28 cellular contexts compared by ENCODE assay signal in genomic region chr12:83005534-83006197, GRCh38.
DNase-seq lines count a peak whose midpoint lies in the region; ATAC-seq lines count a peak whose summit lies in the region.
"Had no signal": no experiment of that assay in that cellular context is flagged by ENCODE, and none has a peak within 500 bp of the region (broad histone marks: within the 10 kb centered on the region; RNA-seq: fewer than 3 reads in every experiment).

No MANE protein-coding gene starts in this region.

- ATAC-seq in stimulated activated naive CD8-positive, alpha-beta T cell treated with anti-CD3 and anti-CD28 coated beads, Interleukin-15, amount 100 ng/mL, for 72 hours: peak; percentile 18
- ATAC-seq in stimulated activated naive CD8-positive, alpha-beta T cell treated with anti-CD3 and anti-CD28 coated beads, Interleukin-15, Interleukin-2, amounts not matched to agents 100 U/mL and 50 U/mL, for 24 hours: no peak
- ATAC-seq in HG02642 (IDR thresholded peaks at IDR 0.05; ENCODE audit: poor library complexity, unreplicated experiment) (peak; percentile 81), HG03442 (IDR thresholded peaks at IDR 0.05; ENCODE audit: unreplicated experiment) (peak; percentile 41), T-helper 17 cell (no peak), GM19351 (IDR thresholded peaks at IDR 0.05; ENCODE audit: unreplicated experiment) (no peak)
- ATAC-seq in stimulated activated naive B cell treated with anti-CD40 and anti-IgM and Interleukin-4, amounts not matched to agents 10 μg/mL and 1 μg/mL and 100 μg/mL, for 72 hours (replicated peaks): no peak
- ATAC-seq: Panc1 had no signal

- H3K27me3 Mint-ChIP-seq in stimulated activated naive CD8-positive, alpha-beta T cell treated with anti-CD3 and anti-CD28 coated beads, Interleukin-15, amount 100 ng/mL, for 72 hours: no peaks in the 10 kb centered on the region
- H3K27me3 Mint-ChIP-seq in stimulated activated naive B cell treated with anti-CD40 and anti-IgM and Interleukin-4, amounts not matched to agents 10 μg/mL and 1 μg/mL and 100 μg/mL, for 72 hours: no peaks in the 10 kb centered on the region
- no peaks in the 10 kb centered on the region for H3K27me3 Mint-ChIP-seq in T-helper 17 cell
- H3K27me3 Mint-ChIP-seq: IgD-negative memory B cell had no signal

- H3K4me1 Mint-ChIP-seq in stimulated activated naive CD8-positive, alpha-beta T cell treated with anti-CD3 and anti-CD28 coated beads, Interleukin-15, amount 100 ng/mL, for 72 hours: no peaks in the 10 kb centered on the region
- no peaks in the 10 kb centered on the region for H3K4me1 Mint-ChIP-seq in stimulated activated naive B cell treated with anti-CD40 and anti-IgM and Interleukin-4, amounts not matched to agents 10 μg/mL and 1 μg/mL and 100 μg/mL, for 72 hours
- H3K4me1 Mint-ChIP-seq in T-helper 17 cell: no peaks in the 10 kb centered on the region

- H3K9me3 Mint-ChIP-seq in stimulated activated naive CD8-positive, alpha-beta T cell treated with anti-CD3 and anti-CD28 coated beads, Interleukin-15, amount 100 ng/mL, for 72 hours: peaks cover 25 to 31% of the 10 kb centered on the region in 2 donors
- H3K9me3 Mint-ChIP-seq in stimulated activated naive B cell treated with anti-CD40 and anti-IgM and Interleukin-4, amounts not matched to agents 10 μg/mL and 1 μg/mL and 100 μg/mL, for 72 hours: peaks cover 12 to 13% of the 10 kb centered on the region in 2 donors

- no peak for DNase-seq in stimulated activated naive CD8-positive, alpha-beta T cell treated with anti-CD3 and anti-CD28 coated beads, Interleukin-15, amount 100 ng/mL, for 72 hours
- no peak for DNase-seq in stimulated activated naive CD8-positive, alpha-beta T cell treated with anti-CD3 and anti-CD28 coated beads, Interleukin-15, Interleukin-2, amounts not matched to agents 100 U/mL and 50 U/mL, for 24 hours
- no peak for DNase-seq in stimulated activated naive B cell treated with anti-CD40 and anti-IgM and Interleukin-4, amounts not matched to agents 10 μg/mL and 1 μg/mL and 100 μg/mL, for 72 hours
- no peak for DNase-seq in T-helper 17 cell
- DNase-seq in NCI-H1694 (lab: John Stamatoyannopoulos, UW): no peak
- DNase-seq: 8988T, ACHN, BE2C, Calu3, DMS153, DND-41, GM23248, H9, HFFc6, NCI-H1048, NCI-H1417, NCI-H1694 treated with DMSO at 0.1 percent for 48 hours, NCI-H2081, NCI-H226, NCI-H510A, NCI-H69, SHP77 treated with DMSO at 0.1 percent for 48 hours had no signal

- peaks cover 2 to 20% of the 10 kb centered on the region in 2 donors for H3K36me3 Mint-ChIP-seq in stimulated activated naive B cell treated with anti-CD40 and anti-IgM and Interleukin-4, amounts not matched to agents 10 μg/mL and 1 μg/mL and 100 μg/mL, for 72 hours
- no peaks in the 10 kb centered on the region for H3K36me3 Mint-ChIP-seq in T-helper 17 cell (ENCODE audit: low read depth)

- H3K9me3 ChIP-seq in T-helper 17 cell (ENCODE audit: control insufficient read depth, low read length, poor library complexity, severe bottlenecking): no peaks in the 10 kb centered on the region
- H3K9me3 ChIP-seq: BE2C had no signal

- no peak overlapping the region for H3K4me3 Mint-ChIP-seq in stimulated activated naive CD8-positive, alpha-beta T cell treated with anti-CD3 and anti-CD28 coated beads, Interleukin-15, amount 100 ng/mL, for 72 hours
- H3K4me3 Mint-ChIP-seq in stimulated activated naive B cell treated with anti-CD40 and anti-IgM and Interleukin-4, amounts not matched to agents 10 μg/mL and 1 μg/mL and 100 μg/mL, for 72 hours: no peak overlapping the region
- H3K4me3 Mint-ChIP-seq in T-helper 17 cell: no peak overlapping the region
- H3K4me3 Mint-ChIP-seq: CD14-positive monocyte, H9, HFFc6, IgD-negative memory B cell had no signal

- no peak overlapping the region for H3K27ac Mint-ChIP-seq in stimulated activated naive CD8-positive, alpha-beta T cell treated with anti-CD3 and anti-CD28 coated beads, Interleukin-15, amount 100 ng/mL, for 72 hours
- no peak overlapping the region for H3K27ac Mint-ChIP-seq in stimulated activated naive B cell treated with anti-CD40 and anti-IgM and Interleukin-4, amounts not matched to agents 10 μg/mL and 1 μg/mL and 100 μg/mL, for 72 hours
- H3K27ac Mint-ChIP-seq in T-helper 17 cell: no peak overlapping the region
- H3K27ac Mint-ChIP-seq: HFFc6, IgD-negative memory B cell had no signal

Comparison
In these comparisons a context has a peak if more than half of its experiments do, and no peak if none do; other contexts are left out.
1. ATAC-seq: peak in stimulated activated naive CD8-positive, alpha-beta T cell treated with anti-CD3 and anti-CD28 coated beads, Interleukin-15, amount 100 ng/mL, for 72 hours (single experiment), HG02642 (single experiment) and HG03442 (single experiment); none in stimulated activated naive CD8-positive, alpha-beta T cell treated with anti-CD3 and anti-CD28 coated beads, Interleukin-15, Interleukin-2, amounts not matched to agents 100 U/mL and 50 U/mL, for 24 hours (single experiment), stimulated activated naive B cell treated with anti-CD40 and anti-IgM and Interleukin-4, amounts not matched to agents 10 μg/mL and 1 μg/mL and 100 μg/mL, for 72 hours (0 of 2), T-helper 17 cell (single experiment) and GM19351 (single experiment).